Comparison of ENCODE assay signal across 8 cellular contexts in the genomic region with DNA sequence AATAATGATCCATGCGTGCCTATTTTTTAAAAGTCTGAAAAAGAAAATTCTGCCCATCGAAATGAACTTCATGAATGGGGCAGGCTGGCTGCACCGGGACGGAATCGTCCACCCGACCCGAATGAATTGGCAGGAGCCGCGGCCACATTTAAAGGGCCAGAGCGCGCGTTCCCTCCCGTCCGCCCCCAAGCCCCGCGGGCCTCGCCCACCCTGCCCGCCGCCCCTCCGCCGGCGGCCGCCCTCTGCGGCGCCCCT. TPM values are rescaled to one million over a fixed set of nuclear protein-coding genes. Genes with fewer than 3 reads are reported as not detected.
DNase-seq lines count a peak whose midpoint lies in the region; ATAC-seq and TF ChIP-seq lines count a peak whose summit lies in the region.

No MANE protein-coding gene starts in this region.

- ATAC-seq in GM19043 (IDR thresholded peaks at IDR 0.05; ENCODE audit: low read depth, unreplicated experiment) (peak; percentile 0), HG03432 (IDR thresholded peaks at IDR 0.05; ENCODE audit: unreplicated experiment) (peak; percentile 18), natural killer cell (peak in 1 of 3 donors; percentile 8), left lobe of liver (no peak)

- H3K4me1 Mint-ChIP-seq in chondrocyte (ENCODE audit: low read depth): peaks cover 28% of the 10 kb centered on the region
- peaks cover 52 to 69% of the 10 kb centered on the region in 2 donors for H3K4me1 Mint-ChIP-seq in natural killer cell

- H3K27ac Mint-ChIP-seq in chondrocyte (ENCODE audit: unreplicated experiment): no peak overlapping the region
- H3K27ac Mint-ChIP-seq in natural killer cell: peak overlapping the region; percentile 86 to 98

- no peak for DNase-seq in chondrocyte (ENCODE audit: low spot score)
- DNase-seq in natural killer cell: no peak
- no peak for DNase-seq in left lobe of liver (ENCODE audit: low spot score)
- DNase-seq in NCI-H187 (lab: John Stamatoyannopoulos, UW): no peak
- DNase-seq in stimulated activated CD4-positive, alpha-beta T cell treated with anti-CD3 and anti-CD28 coated beads, Interleukin-15, amount 100 ng/mL, for 24 hours: no peak

- H3K9me3 Mint-ChIP-seq in chondrocyte (ENCODE audit: low read depth) (no peaks in the 10 kb centered on the region), natural killer cell (no peaks in the 10 kb centered on the region)

- peak overlapping the region; percentile 86 for H3K27ac ChIP-seq in 22Rv1

- peaks cover 58% of the 10 kb centered on the region for H3K27me3 Mint-ChIP-seq in chondrocyte (ENCODE audit: low read depth)
- peaks cover 16 to 28% of the 10 kb centered on the region in 2 donors for H3K27me3 Mint-ChIP-seq in natural killer cell (ENCODE audit: low read depth in 2 of 2)

- H3K36me3 Mint-ChIP-seq in chondrocyte (ENCODE audit: low read depth): peaks cover 7% of the 10 kb centered on the region
- no peaks in the 10 kb centered on the region for H3K36me3 Mint-ChIP-seq in natural killer cell

- intact Hi-C loops in natural killer cell (cut with micrococcal nuclease): loop anchor here (1.0 to 5.0 kb wide), 4 partner anchors 278 to 1153 kb away; no protein-coding TSS in a partner anchor

- H3K4me3 Mint-ChIP-seq in chondrocyte (ENCODE audit: unreplicated experiment) (peak overlapping the region; percentile 59), natural killer cell (peak overlapping the region; percentile 95)

- TF ChIP-seq CTCF in 22Rv1 (IDR thresholded peaks at IDR 0.05) (no peak), chondrocyte (IDR thresholded peaks at IDR 0.05) (no peak), natural killer cell (IDR thresholded peaks at IDR 0.05) (no peak)

RNA-seq across cellular contexts. Expression of gene GATA3, which starts 0.3 kb away (rescaled TPM):
- total RNA-seq in chondrocyte (not detected in 3 replicates), natural killer cell (10 to 100 TPM; 50.3 to 92.2 (median 68.8) TPM), left lobe of liver (0.88 TPM)

Comparison
In these comparisons a context has a peak if more than half of its experiments do, and no peak if none do; other contexts are left out.
1. RNA of gene GATA3, which starts 0.3 kb away (total RNA-seq): 50.3 to 92.2 TPM in natural killer cell; 0.88 TPM in left lobe of liver (single experiment) and not detected in chondrocyte; every median in the first group is over 10 times any median in the second.